Comparison of ENCODE assay signal across 12 cellular contexts in the genomic region with DNA sequence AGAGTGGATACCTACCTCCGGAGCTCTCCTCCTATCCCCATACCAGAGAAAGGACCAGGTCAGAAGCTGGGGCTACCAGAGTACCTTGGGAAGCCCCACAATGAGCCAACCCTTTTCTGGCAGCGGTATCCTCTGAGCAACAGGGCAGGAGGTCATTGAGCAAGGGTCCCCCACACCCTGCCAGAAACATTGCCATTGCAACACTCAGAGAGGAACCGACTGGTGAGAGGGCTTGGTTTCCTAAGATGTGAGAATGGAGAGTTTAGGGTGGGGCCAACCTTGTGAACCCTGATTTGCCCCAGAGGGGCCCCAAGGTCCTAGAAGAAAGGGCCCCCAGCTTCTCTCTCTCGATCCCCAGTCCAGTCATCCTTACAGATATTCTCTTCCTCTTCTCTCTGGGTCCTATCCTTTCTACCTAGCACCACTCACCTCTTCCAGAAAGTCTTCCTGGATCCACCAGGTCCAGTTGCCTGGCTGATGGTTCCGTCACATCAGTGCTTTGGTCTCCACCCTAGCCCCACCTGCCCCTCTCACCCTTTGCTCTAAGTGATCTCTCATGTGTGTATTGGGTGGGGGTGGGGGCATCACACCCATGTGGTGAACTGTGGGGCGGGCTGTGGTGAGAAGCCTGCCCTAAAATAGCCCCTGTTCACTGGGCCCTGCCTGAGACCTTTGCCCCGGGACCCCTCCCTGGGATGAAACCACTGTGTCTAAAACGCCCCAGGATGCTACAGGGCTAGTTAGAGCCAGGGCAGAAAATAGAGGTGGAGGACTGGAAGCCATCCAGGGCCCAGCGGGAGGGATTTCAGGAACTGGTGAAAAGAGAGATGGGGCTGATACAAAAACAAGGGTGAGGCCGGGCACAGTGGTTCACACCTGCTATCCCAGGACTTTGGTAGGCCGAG. TPM values are rescaled to one million over a fixed set of nuclear protein-coding genes. Genes with fewer than 3 reads are reported as not detected.
A peak's percentile ranks its signal among the peaks of the same experiment; 100 is the strongest.
DNase-seq lines count a peak whose midpoint lies in the region; ATAC-seq and TF ChIP-seq lines count a peak whose summit lies in the region.
"Had no signal": no experiment of that assay in that cellular context is flagged by ENCODE, and none has a peak within 500 bp of the region (broad histone marks: within the 10 kb centered on the region; RNA-seq: fewer than 3 reads in every experiment).

No MANE protein-coding gene starts in this region.

- no peak for TF ChIP-seq CTCF in GM06990 (IDR thresholded peaks at IDR 0.05; ENCODE audit: insufficient read depth, low read length, poor library complexity, severe bottlenecking)

- peak overlapping the region in 1 of 3 donors; percentile 49 for H3K4me3 Mint-ChIP-seq in T-cell

- ATAC-seq in GM21381 (IDR thresholded peaks at IDR 0.05; ENCODE audit: unreplicated experiment) (peak; percentile 25), T-cell (replicated peaks in 1 of 4) (peak in 1 of 4 experiments; percentile 38), GM19395 (IDR thresholded peaks at IDR 0.05; ENCODE audit: unreplicated experiment) (no peak)
- no peak for ATAC-seq in activated CD4-positive, CD25-positive, alpha-beta regulatory T cell treated with anti-CD3 and anti-CD28 coated beads, Interleukin-2, amount 50 U/mL, for 24 hours

- POLR2A ChIA-PET in T-cell (lab: Charles Lee) = no interaction called here

- peak; percentile 77 for DNase-seq in GM06990 (ENCODE audit: extremely low read depth, insufficient read length)
- DNase-seq in T-cell = peak in 2 of 34 experiments; percentile 23 to 44
- DNase-seq in midbrain (lab: John Stamatoyannopoulos, UW) = peak; percentile 7
- no peak for DNase-seq in DMS 273 treated with DMSO at 0.1 percent for 48 hours (lab: John Stamatoyannopoulos, UW)
- DNase-seq in ecto neural progenitor cell (ENCODE audit: low spot score) = no peak
- DNase-seq: islet precursor cell, NCI-H1105 had no signal

- H3K27me3 ChIP-seq in GM06990 (replicated peaks; ENCODE audit: control insufficient read depth, insufficient read depth, low read length) = no peaks in the 10 kb centered on the region

- no peaks in the 10 kb centered on the region for H3K36me3 Mint-ChIP-seq in T-cell

- CTCF ChIA-PET in T-cell (lab: Charles Lee) = interaction anchor here in 1 of 2 donors (0.6 kb wide), 1 partner anchor 35 kb away, joined by 3 read pairs; no protein-coding TSS in a partner anchor

- no peaks in the 10 kb centered on the region for H3K9me3 Mint-ChIP-seq in T-cell

- H3K27me3 Mint-ChIP-seq in T-cell = no peaks in the 10 kb centered on the region

- peaks cover 32 to 37% (median 32%) of the 10 kb centered on the region in 3 donors for H3K4me1 Mint-ChIP-seq in T-cell

- H3K27ac Mint-ChIP-seq in T-cell = peak overlapping the region; percentile 82
- H3K27ac Mint-ChIP-seq: progenitor cell of endocrine pancreas had no signal

- H3K36me3 ChIP-seq in GM06990 (ENCODE audit: control insufficient read depth, insufficient read depth, low read length) = peaks cover 8% of the 10 kb centered on the region
- H3K36me3 ChIP-seq: esophagus muscularis mucosa had no signal

- H3K4me3 ChIP-seq in GM06990 (replicated peaks; ENCODE audit: low read depth, low read length) = peak overlapping the region; percentile 79
- H3K4me3 ChIP-seq: esophagus muscularis mucosa had no signal

RNA-seq across cellular contexts. Expression of a gene that starts 8.7 kb away (rescaled TPM):
- 10 to 100 TPM in 2 of 5 donors, 1 to 10 TPM in 3; 3.2 to 37.3 (median 5.7) TPM for total RNA-seq in T-cell
- total RNA-seq: progenitor cell of endocrine pancreas had no signal

RNA-seq across cellular contexts. Expression of a gene that starts 22.3 kb away (rescaled TPM):
- 10 to 100 TPM; 21.9 to 26.4 (median 23.1) TPM for total RNA-seq in T-cell

RNA-seq across cellular contexts. Expression of a gene that starts 45.7 kb away (rescaled TPM):
- 10 to 100 TPM; 28.2 to 52.1 (median 40.7) TPM for total RNA-seq in T-cell

Comparison
In these comparisons a context has a peak if more than half of its experiments do, and no peak if none do; other contexts are left out.
1. DNase-seq: peak in GM06990 (single experiment) and midbrain (single experiment); none in DMS 273 treated with DMSO at 0.1 percent for 48 hours (single experiment) and ecto neural progenitor cell (single experiment).